16 cellular contexts compared by ENCODE assay signal in the genomic region with DNA sequence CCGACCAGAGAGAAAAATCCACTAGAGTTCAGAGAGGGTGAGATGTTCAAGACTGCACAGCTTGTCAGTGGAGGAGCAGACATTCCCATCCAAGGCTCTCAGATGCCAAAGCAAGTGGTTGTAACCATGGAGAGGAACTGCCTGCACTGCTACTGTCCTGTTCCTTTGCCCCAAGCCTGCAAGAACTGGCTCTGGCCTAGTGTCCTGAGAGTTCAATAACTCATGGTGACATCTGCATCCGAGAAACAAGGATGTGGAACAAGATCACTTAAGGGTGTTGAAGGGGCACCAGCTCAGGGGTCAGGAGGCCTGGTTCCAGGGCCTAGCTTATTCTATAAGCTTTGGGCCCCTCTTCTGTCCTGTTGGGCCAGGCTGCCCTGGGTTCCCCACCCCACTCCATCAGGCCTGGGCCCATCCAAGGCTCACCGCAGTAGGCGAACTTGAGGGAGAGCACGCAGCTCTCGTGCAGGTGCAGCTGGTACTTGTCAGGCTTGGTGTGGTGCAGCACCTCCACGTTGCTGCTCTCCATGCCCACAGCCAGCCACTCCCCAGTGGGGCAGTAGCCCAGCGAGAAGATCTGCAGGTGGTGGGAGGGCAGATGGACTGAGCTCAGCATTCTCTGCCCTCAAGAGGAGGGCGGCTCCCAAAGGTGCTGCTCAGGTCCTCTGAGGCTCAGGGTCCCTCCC. TPM values are rescaled to one million over a fixed set of nuclear protein-coding genes. Genes with fewer than 3 reads are reported as not detected.
DNase-seq lines count a peak whose midpoint lies in the region; ATAC-seq lines count a peak whose summit lies in the region.
"Had no signal": no experiment of that assay in that cellular context is flagged by ENCODE, and none has a peak within 500 bp of the region (broad histone marks: within the 10 kb centered on the region; RNA-seq: fewer than 3 reads in every experiment).

No MANE protein-coding gene starts in this region.

- ATAC-seq in Right ventricle myocardium inferior (no peak), left lobe of liver (no peak), sciatic nerve (no peak), GM18502 (IDR thresholded peaks at IDR 0.05; ENCODE audit: poor library complexity, unreplicated experiment) (no peak)
- ATAC-seq: GM23338, HepG2 had no signal

- intact Hi-C loops in cardiac septum (cut with DNase I) (no loop called here), Right ventricle myocardium inferior (cut with DNase I) (no loop called here), sciatic nerve (cut with DNase I) (no loop called here)

- DNase-seq in cardiac septum (ENCODE audit: low spot score) (peak; percentile 33), Right ventricle myocardium inferior (ENCODE audit: missing footprints) (no peak), left lobe of liver (ENCODE audit: low spot score) (peak; percentile 42), sciatic nerve (ENCODE audit: low spot score) (peak; percentile 54), HK-2 (ENCODE audit: unreplicated experiment) (no peak), T1000 (lab: John Stamatoyannopoulos, UW) (no peak)
- DNase-seq: DND-41, GDM1, Kasumi-1, NCI-H1105 treated with DMSO at 0.1 percent for 48 hours, NCI-H187, NCI-H774, SHP77 treated with DMSO at 0.1 percent for 48 hours had no signal

RNA-seq across cellular contexts. Expression of a gene that starts 45.6 kb away (rescaled TPM):
- 32.6 TPM for total RNA-seq in cardiac septum
- 14.1 TPM for total RNA-seq in Right ventricle myocardium inferior
- 7.0 TPM for total RNA-seq in left lobe of liver
- 90.1 TPM for total RNA-seq in sciatic nerve

Comparison
In these comparisons a context has a peak if more than half of its experiments do, and no peak if none do; other contexts are left out.
1. DNase-seq: peak in cardiac septum (single experiment), left lobe of liver (single experiment) and sciatic nerve (single experiment); none in Right ventricle myocardium inferior (single experiment), HK-2 (single experiment) and T1000 (single experiment).